1 cellular context compared by ENCODE assay signal in genomic region chr7:155361947-155362346, GRCh38.
TF ChIP-seq lines count a peak whose summit lies in the region.

No MANE protein-coding gene starts in this region.

TF ChIP-seq in WTC11, 78 proteins besides CTCF, POLR2A, EP300 and RAD21 (continued from another document):
- no peak for TF ChIP-seq ZMAT4 (CRISPR knock-in tag; IDR thresholded peaks at IDR 0.05)
